28 cellular contexts compared by ENCODE assay signal in genomic region chr1:21164266-21164665, GRCh38.
"Had no signal": no experiment of that assay in that cellular context is flagged by ENCODE, and none has a peak within 500 bp of the region (broad histone marks: within the 10 kb centered on the region; RNA-seq: fewer than 3 reads in every experiment).

No MANE protein-coding gene starts in this region.

- H3K9me3 ChIP-seq: colonic mucosa, gastroesophageal sphincter, heart left ventricle, left lung, mucosa of descending colon, sigmoid colon, tibial artery, upper lobe of right lung, uterus had no signal

- H3K9ac ChIP-seq: neural progenitor cell, parathyroid adenoma had no signal

- H3K27me3 ChIP-seq: colonic mucosa, gastroesophageal sphincter, heart left ventricle, hepatocyte, left lung, neural progenitor cell, sigmoid colon, tibial artery, upper lobe of right lung, uterus had no signal

- DNase-seq: colonic mucosa; effector CD8-positive, alpha-beta T cell; endodermal cell; foreskin fibroblast; heart left ventricle; kidney; left cardiac atrium; left lung; mesenchymal stem cell; mucosa of descending colon; naive B cell; right cardiac atrium; sigmoid colon; stimulated activated CD4-positive, alpha-beta T cell treated with anti-CD3 and anti-CD28 coated beads, Interleukin-15, amount 100 ng/mL, for 24 hours; stimulated activated CD4-positive, alpha-beta T cell treated with anti-CD3 and anti-CD28 coated beads, Interleukin-2, amount 100 ng/mL, for 48 hours; stimulated activated naive CD4-positive, alpha-beta T cell; stimulated activated naive CD8-positive, alpha-beta T cell treated with anti-CD3 and anti-CD28 coated beads, Interleukin-15, amount 100 ng/mL, for 72 hours; tibial artery; upper lobe of right lung; uterus had no signal

- H3K36me3 ChIP-seq: colonic mucosa, uterus had no signal

- H3K4me1 ChIP-seq: colonic mucosa, neural progenitor cell, parathyroid adenoma, uterus had no signal

- H3K27ac ChIP-seq: colonic mucosa, epithelial cell of prostate, heart left ventricle, hepatocyte, left lung, neural progenitor cell, parathyroid adenoma, sigmoid colon, skin epidermis, tibial artery, upper lobe of right lung had no signal

- ATAC-seq: esophagus mucosa; gastroesophageal sphincter; heart left ventricle; left cardiac atrium; left lung; mucosa of descending colon; natural killer cell treated with Interleukin-12 subunit alpha and Interleukin-12 subunit beta and Interleukin-15 and Interleukin-18, amount 100 ng/mL, for 72 hours; right cardiac atrium; stimulated activated naive CD8-positive, alpha-beta T cell treated with anti-CD3 and anti-CD28 coated beads, Interleukin-15, amount 100 ng/mL, for 72 hours; upper lobe of right lung had no signal

- H3K4me3 ChIP-seq: colonic mucosa, gastroesophageal sphincter, heart left ventricle, hepatocyte, left lung, mucosa of descending colon, neural progenitor cell, sigmoid colon, skin epidermis, tibial artery, upper lobe of right lung, uterus had no signal
